12 cellular contexts compared by ENCODE assay signal in genomic region chr1:205355054-205355453, GRCh38. TPM values are rescaled to one million over a fixed set of nuclear protein-coding genes. Genes with fewer than 3 reads are reported as not detected.
A peak's percentile ranks its signal among the peaks of the same experiment; 100 is the strongest.
DNase-seq lines count a peak whose midpoint lies in the region; ATAC-seq and TF ChIP-seq lines count a peak whose summit lies in the region.
"Had no signal": no experiment of that assay in that cellular context is flagged by ENCODE, and none has a peak within 500 bp of the region (broad histone marks: within the 10 kb centered on the region; RNA-seq: fewer than 3 reads in every experiment).

No MANE protein-coding gene starts in this region.

- H3K4ac ChIP-seq in mesendoderm (ENCODE audit: low read depth, low read length), result no peak overlapping the region

- no peak overlapping the region for H2BK5ac ChIP-seq in mesendoderm (ENCODE audit: low read length)

- no peaks in the 10 kb centered on the region for H3F3A ChIP-seq in GM23248 (ENCODE audit: insufficient read depth)

- H3K9ac ChIP-seq in GM23248 (no peak overlapping the region), mesendoderm (ENCODE audit: low read length) (no peak overlapping the region)
- H3K9ac ChIP-seq: SK-N-SH had no signal

- H3K18ac ChIP-seq in mesendoderm (ENCODE audit: low read length), result no peak overlapping the region

- no peak overlapping the region for H4K8ac ChIP-seq in mesendoderm (ENCODE audit: low read depth, low read length)

- no peaks in the 10 kb centered on the region for H3K79me1 ChIP-seq in mesendoderm (ENCODE audit: low read length)

- no peak overlapping the region for H2BK120ac ChIP-seq in mesendoderm (ENCODE audit: low read depth, low read length)

- no peak overlapping the region for H2BK15ac ChIP-seq in mesendoderm (replicated peaks; ENCODE audit: low read depth)

- 83 to 89% methylated on average over 4 of the region's 4 CpGs for WGBS in GM23248 (ENCODE audit: low coverage in 1 of 2, low lambda C conversion rate in 2 of 2, missing lambda C conversion rate in 2 of 2), 2 experiments
- no CpG with 5 or more reads among the region's 4 CpGs for WGBS in mesendoderm (ENCODE audit: extremely low coverage, insufficient coverage, low lambda C conversion rate)

- H3K4me1 ChIP-seq in GM23248 (ENCODE audit: insufficient read depth) (peaks cover 4% of the 10 kb centered on the region; the same call in 1 of the 2 replicates), mesendoderm (ENCODE audit: control insufficient read depth, low read depth, low read length) (peaks cover 2% of the 10 kb centered on the region)

- no peak overlapping the region for H2AFZ ChIP-seq in GM23248
- H2AFZ ChIP-seq: hepatocyte had no signal

- H3K79me2 ChIP-seq in GM23248 (ENCODE audit: insufficient read depth) (no peaks in the 10 kb centered on the region), mesendoderm (ENCODE audit: control insufficient read depth, insufficient read depth, low read length) (no peaks in the 10 kb centered on the region)
- H3K79me2 ChIP-seq: hepatocyte had no signal

- H4K20me1 ChIP-seq in GM23248 (ENCODE audit: insufficient read depth), result no peaks in the 10 kb centered on the region

- H3K9me3 ChIP-seq in GM23248 (ENCODE audit: low read depth), result no peaks in the 10 kb centered on the region
- H3K9me3 ChIP-seq: SK-N-SH had no signal

- no peak overlapping the region for H2AK5ac ChIP-seq in mesendoderm (ENCODE audit: low read length)

- no peak overlapping the region for H4K5ac ChIP-seq in mesendoderm (ENCODE audit: low read length)

- H3K36me3 ChIP-seq in GM23248 (ENCODE audit: low read depth) (no peaks in the 10 kb centered on the region), mesendoderm (ENCODE audit: control insufficient read depth, insufficient read depth, low read length) (no peaks in the 10 kb centered on the region)

- peaks cover 25% of the 10 kb centered on the region for H3K27me3 ChIP-seq in GM23248 (replicated peaks; ENCODE audit: insufficient read depth)
- H3K27me3 ChIP-seq in mesendoderm (ENCODE audit: insufficient read depth, low read length, poor library complexity), result no peaks in the 10 kb centered on the region
- H3K27me3 ChIP-seq: hepatocyte had no signal

- intact Hi-C loops in sciatic nerve (cut with DNase I), result loop anchor here (10.0 kb wide), 1 partner anchor 70 kb away; the partner anchor contains the start of gene LEMD1

- DNase-seq in GM23248 (peak; percentile 53), RWPE1 (ENCODE audit: low spot score) (no peak), fibroblast of mammary gland (ENCODE audit: low read depth) (peak; percentile 30), sciatic nerve (ENCODE audit: low spot score) (no peak), mesendoderm (no peak)
- DNase-seq in stimulated activated CD4-positive, alpha-beta T cell treated with anti-CD3 and anti-CD28 coated beads, Interleukin-2, amount 100 ng/mL, for 24 hours, result no peak
- DNase-seq: cortex of kidney had no signal

- H3K4me3 ChIP-seq in GM23248 (no peak overlapping the region), fibroblast of mammary gland (ENCODE audit: control insufficient read depth, low read depth, low read length) (no peak overlapping the region), mesendoderm (ENCODE audit: low read length) (no peak overlapping the region)
- H3K4me3 ChIP-seq: hepatocyte had no signal

- in situ Hi-C loops in GM23248 (cut with MboI), result loop anchor here (10.0 kb wide), 1 partner anchor 130 kb away; no protein-coding TSS in a partner anchor

- POLR2A ChIA-PET in RWPE1 (lab: Yijun Ruan, JAX; ENCODE audit: low non-redundant PET), result no interaction called here

- no peak overlapping the region for H3K23ac ChIP-seq in mesendoderm (ENCODE audit: low read length)

- H3K56ac ChIP-seq in mesendoderm (ENCODE audit: low read length), result no peak overlapping the region

- H3K9me2 ChIP-seq in GM23248 (ENCODE audit: insufficient read depth), result no peaks in the 10 kb centered on the region
- H3K9me2 ChIP-seq: SK-N-SH had no signal

- H3K4me2 ChIP-seq in GM23248 (ENCODE audit: unreplicated experiment) (no peak overlapping the region), mesendoderm (ENCODE audit: low read length) (no peak overlapping the region)
- H3K4me2 ChIP-seq: hepatocyte, SK-N-SH had no signal

- CTCF ChIA-PET in RWPE1 (lab: Yijun Ruan, JAX), result interaction anchor here (0.7 to 4.7 kb wide), 27 partner anchors 10 to 173 kb away, joined by 3 to 67 read pairs (median 6); no protein-coding TSS in a partner anchor

- no peak overlapping the region for H3K27ac ChIP-seq in GM23248
- peak overlapping the region; percentile 35; the same call in 1 of the 2 replicates for H3K27ac ChIP-seq in RWPE1
- H3K27ac ChIP-seq in mesendoderm (ENCODE audit: low read depth, low read length), result no peak overlapping the region
- H3K27ac ChIP-seq: hepatocyte had no signal

- ATAC-seq in sciatic nerve, result peak; percentile 47
- no peak for ATAC-seq in GM19455 (IDR thresholded peaks at IDR 0.05; ENCODE audit: unreplicated experiment)
- ATAC-seq in HG02884 (IDR thresholded peaks at IDR 0.05; ENCODE audit: unreplicated experiment), result no peak

- TF ChIP-seq CTCF in RWPE1 (conservative IDR thresholded peaks at IDR 0.05; ENCODE audit: low read depth) (no peak), fibroblast of mammary gland (conservative IDR thresholded peaks at IDR 0.05; ENCODE audit: control insufficient read depth, insufficient read depth, low read depth, low read length) (no peak)

RNA-seq across cellular contexts. Expression of gene KLHDC8A, which starts 1.7 kb away (rescaled TPM):
- not detected in 2 replicates for total RNA-seq in GM23248 (2014; rRNA removed; shearing (Covaris generic))
- polyA plus RNA-seq in GM23248 (2016; fragmentation: Nextera tagmentation; extraction: Ambion mirVana), result 0.08 TPM in 1 of 2 replicates, not detected in the other
- total RNA-seq in sciatic nerve, result 17.4 TPM
- polyA plus RNA-seq in mesendoderm (2013, experiment 1 of 2), result 0.62 TPM
- polyA plus RNA-seq in mesendoderm (2013, experiment 2 of 2), result 0.56 TPM
- total RNA-seq: activated CD4-positive, alpha-beta T cell treated with anti-CD3 and anti-CD28 coated beads, Interleukin-2, amount 10 ng/mL, durations not matched to agents 7 days and 5 days had no signal

RNA-seq across cellular contexts. Expression of gene NUAK2, which starts 33.5 kb away (rescaled TPM):
- 3.0 and 4.4 TPM in 2 replicates for total RNA-seq in GM23248 (2014; rRNA removed; shearing (Covaris generic))
- polyA plus RNA-seq in GM23248 (2016; fragmentation: Nextera tagmentation; extraction: Ambion mirVana), result 3.7 and 3.8 TPM in 2 replicates
- total RNA-seq in sciatic nerve, result 4.7 TPM
- 11.0 TPM for polyA plus RNA-seq in mesendoderm (2013, experiment 1 of 2)
- polyA plus RNA-seq in mesendoderm (2013, experiment 2 of 2), result 11.3 TPM

Comparison
In these comparisons a context has a peak if more than half of its experiments do, and no peak if none do; other contexts are left out.
1. DNase-seq: peak in GM23248 (single experiment) and fibroblast of mammary gland (single experiment); none in RWPE1 (single experiment), sciatic nerve (single experiment), mesendoderm (single experiment) and stimulated activated CD4-positive, alpha-beta T cell treated with anti-CD3 and anti-CD28 coated beads, Interleukin-2, amount 100 ng/mL, for 24 hours (0 of 2).
2. RNA of gene KLHDC8A, which starts 1.7 kb away (total RNA-seq): 17.4 TPM in sciatic nerve (single experiment); not detected in GM23248; every median in the first group is over 10 times any median in the second.